Comparison of ENCODE assay signal across 8 cellular contexts in the genomic region with DNA sequence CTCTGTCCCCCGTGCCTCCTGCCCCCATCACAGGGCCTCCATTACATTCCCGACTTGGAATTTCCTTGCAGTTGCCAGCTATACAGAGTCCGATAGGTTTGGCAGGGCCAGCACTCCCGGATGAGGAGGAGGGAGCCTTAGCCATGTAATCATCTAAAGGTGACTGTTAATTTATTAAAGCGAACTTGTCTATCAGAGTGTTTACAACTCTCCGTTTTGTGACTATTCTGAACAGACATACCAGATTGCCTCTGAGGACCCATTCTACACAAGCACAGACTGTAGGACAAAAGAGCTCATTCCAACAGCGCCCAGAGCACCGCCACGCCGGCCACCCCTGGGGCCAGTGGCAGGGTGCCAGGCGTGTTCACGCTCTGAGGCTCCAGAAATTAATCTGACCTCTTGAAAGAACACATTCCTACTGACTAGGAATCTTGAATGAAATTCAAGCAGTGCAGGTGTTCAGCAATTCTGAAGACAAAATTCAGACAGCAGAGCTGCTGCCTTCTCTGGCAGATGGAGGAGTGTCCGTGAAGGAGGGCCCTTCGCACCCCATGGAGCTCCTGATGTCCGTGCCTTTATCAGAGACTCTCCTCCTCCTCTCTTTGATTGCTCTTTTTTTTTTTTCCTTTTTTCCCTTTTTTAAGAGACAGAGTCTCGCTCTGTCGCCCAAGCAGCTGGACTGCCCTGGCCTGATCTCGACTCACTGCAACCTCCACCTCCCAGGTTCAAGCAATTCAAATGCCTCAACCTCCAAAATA. TPM values are rescaled to one million over a fixed set of nuclear protein-coding genes. Genes with fewer than 3 reads are reported as not detected.
DNase-seq lines count a peak whose midpoint lies in the region; ATAC-seq, FAIRE-seq and TF ChIP-seq lines count a peak whose summit lies in the region.
"Had no signal": no experiment of that assay in that cellular context is flagged by ENCODE, and none has a peak within 500 bp of the region (broad histone marks: within the 10 kb centered on the region; RNA-seq: fewer than 3 reads in every experiment).

No MANE protein-coding gene starts in this region.

- H3K9me3 Mint-ChIP-seq in type B pancreatic cell = no peaks in the 10 kb centered on the region

- no peak for FAIRE-seq in bronchial epithelial cell (lab: Jason Lieb, UNC)
- no peak for FAIRE-seq in HepG2 (lab: Jason Lieb, UNC)

- BruUV-seq in HepG2 (replicated peaks; lab: Mats Ljungman, UMichigan) = no TSS peak

- CTCF ChIA-PET in HepG2 (lab: Yijun Ruan, JAX; ENCODE audit: low intra/inter-chr PET ratio, low total read pairs) = no interaction called here

- H3K27ac Mint-ChIP-seq in type B pancreatic cell (peak overlapping the region; percentile 32), T-helper 17 cell (no peak overlapping the region)

- H3K4me3 Mint-ChIP-seq in type B pancreatic cell (peak overlapping the region; percentile 52), T-helper 17 cell (no peak overlapping the region)

- H3K27me3 ChIP-seq in bronchial epithelial cell (ENCODE audit: control insufficient read depth, insufficient read depth, low read length) = no peaks in the 10 kb centered on the region
- no peaks in the 10 kb centered on the region; a peak in 1 of 5 replicates for H3K27me3 ChIP-seq in HepG2 (ENCODE audit: control insufficient read depth in 1 of 2, insufficient read depth in 2 of 2, low read length in 2 of 2)

- H3K4me2 ChIP-seq in HepG2 (ENCODE audit: low read depth, low read length) = no peak overlapping the region
- H3K4me2 ChIP-seq: KMS-11 had no signal

- no peak for TF ChIP-seq RAD21 in HepG2 (CRISPR knock-in tag; IDR thresholded peaks at IDR 0.05)

- no peak for TF ChIP-seq POLR2A in HepG2 (IDR thresholded peaks at IDR 0.05; ENCODE audit: insufficient read depth in 1 of 2, low read depth in 2 of 2, low read length in 2 of 2)

- ATAC-seq in HepG2 = 0 out of 3 replicates have a peak, but pooled peaks have one; percentile 35
- ATAC-seq in T-helper 17 cell = no peak
- no peak for ATAC-seq in HG02852 (IDR thresholded peaks at IDR 0.05; ENCODE audit: unreplicated experiment)

- DNase-seq in NCI-H146 treated with DMSO at 0.1 percent for 48 hours (lab: John Stamatoyannopoulos, UW; ENCODE audit: unreplicated experiment) (peak; percentile 45), bronchial epithelial cell (ENCODE audit: low read depth) (peak; percentile 39), HepG2 (ENCODE audit: low spot score) (no peak), type B pancreatic cell (ENCODE audit: extremely low spot score, unreplicated experiment) (no peak), T-helper 17 cell (no peak), OCI-M2 (lab: John Stamatoyannopoulos, UW; ENCODE audit: unreplicated experiment) (no peak)

- H3K36me3 Mint-ChIP-seq in type B pancreatic cell = no peaks in the 10 kb centered on the region
- no peaks in the 10 kb centered on the region for H3K36me3 Mint-ChIP-seq in T-helper 17 cell (ENCODE audit: low read depth)

- no peak overlapping the region for H3K27ac ChIP-seq in HepG2 (ENCODE audit: extremely low read length, insufficient read depth, low read length)
- H3K27ac ChIP-seq: KMS-11 had no signal

- H2AFZ ChIP-seq in HepG2 (ENCODE audit: low read length) = no peak overlapping the region

- 56% methylated on average over 18 of the region's 18 CpGs for WGBS in HepG2 (ENCODE audit: low lambda C conversion rate)

- in situ Hi-C loops in HepG2 (cut with HindIII; ENCODE audit: extremely low pct_ligation_motif_present, low pct_unique_long_range_greater_than_20kb) = no loop called here

- H3K4me1 Mint-ChIP-seq in type B pancreatic cell (ENCODE audit: unreplicated experiment) = peaks cover 10% of the 10 kb centered on the region
- H3K4me1 Mint-ChIP-seq in T-helper 17 cell = peaks cover 2% of the 10 kb centered on the region

- H3K9ac ChIP-seq in HepG2 (ENCODE audit: insufficient read depth, low read depth, low read length) = no peak overlapping the region
- H3K9ac ChIP-seq: KMS-11 had no signal

- no peaks in the 10 kb centered on the region for H3K79me2 ChIP-seq in HepG2 (ENCODE audit: insufficient read depth, low read length)

- H3K27me3 Mint-ChIP-seq in type B pancreatic cell (no peaks in the 10 kb centered on the region), T-helper 17 cell (peaks cover 9% of the 10 kb centered on the region)

- TF ChIP-seq EP300 in HepG2 (IDR thresholded peaks at IDR 0.05; ENCODE audit: low read depth in 2 of 2, low read length in 2 of 2) = no peak
- no peak for TF ChIP-seq EP300 in HepG2 (CRISPR knock-in tag; IDR thresholded peaks at IDR 0.05; ENCODE audit: borderline replicate concordance)

- no peak overlapping the region for H3K4me3 ChIP-seq in bronchial epithelial cell (ENCODE audit: low read depth, low read length)
- H3K4me3 ChIP-seq in HepG2 (replicated peaks in 1 of 3; ENCODE audit: insufficient read depth in 1 of 3, low read depth in 2 of 3, low read length in 3 of 3) = no peak overlapping the region

- peaks cover 7% of the 10 kb centered on the region; the same call in 1 of the 2 replicates for H3K4me1 ChIP-seq in HepG2 (ENCODE audit: insufficient read depth, low read length)

- H4K20me1 ChIP-seq in HepG2 (ENCODE audit: insufficient read depth, low read length) = no peaks in the 10 kb centered on the region

- H3K9me3 ChIP-seq in HepG2 (ENCODE audit: low read length) (no peaks in the 10 kb centered on the region), T-helper 17 cell (ENCODE audit: control insufficient read depth, low read length, poor library complexity, severe bottlenecking) (no peaks in the 10 kb centered on the region)

- intact Hi-C loops in HepG2 (cut with micrococcal nuclease; ENCODE audit: unreplicated experiment) = no loop called here

- no peak for TF ChIP-seq CTCF in bronchial epithelial cell (IDR thresholded peaks at IDR 0.05; ENCODE audit: insufficient read depth, low read length, severe bottlenecking)
- TF ChIP-seq CTCF in HepG2 (CRISPR knock-in tag; IDR thresholded peaks at IDR 0.05) = no peak
- TF ChIP-seq CTCF in type B pancreatic cell (conservative IDR thresholded peaks at IDR 0.05) = no peak

- H3K36me3 ChIP-seq in bronchial epithelial cell (ENCODE audit: control insufficient read depth, insufficient read depth, low read length) = no peaks in the 10 kb centered on the region
- no peaks in the 10 kb centered on the region for H3K36me3 ChIP-seq in HepG2 (replicated peaks in 1 of 2; ENCODE audit: control insufficient read depth in 1 of 2, insufficient read depth in 2 of 2, low read length in 2 of 2)

- POLR2A ChIA-PET in HepG2 (lab: Yijun Ruan, JAX) = no interaction called here

TF ChIP-seq in HepG2, 621 proteins besides CTCF, POLR2A, EP300 and RAD21 (continues in another document):
- TF ChIP-seq TP53 (CRISPR knock-in tag; conservative IDR thresholded peaks at IDR 0.05) = no peak
- no peak for TF ChIP-seq ZNF878 (CRISPR knock-in tag; IDR thresholded peaks at IDR 0.05)
- TF ChIP-seq, protein P1, sequence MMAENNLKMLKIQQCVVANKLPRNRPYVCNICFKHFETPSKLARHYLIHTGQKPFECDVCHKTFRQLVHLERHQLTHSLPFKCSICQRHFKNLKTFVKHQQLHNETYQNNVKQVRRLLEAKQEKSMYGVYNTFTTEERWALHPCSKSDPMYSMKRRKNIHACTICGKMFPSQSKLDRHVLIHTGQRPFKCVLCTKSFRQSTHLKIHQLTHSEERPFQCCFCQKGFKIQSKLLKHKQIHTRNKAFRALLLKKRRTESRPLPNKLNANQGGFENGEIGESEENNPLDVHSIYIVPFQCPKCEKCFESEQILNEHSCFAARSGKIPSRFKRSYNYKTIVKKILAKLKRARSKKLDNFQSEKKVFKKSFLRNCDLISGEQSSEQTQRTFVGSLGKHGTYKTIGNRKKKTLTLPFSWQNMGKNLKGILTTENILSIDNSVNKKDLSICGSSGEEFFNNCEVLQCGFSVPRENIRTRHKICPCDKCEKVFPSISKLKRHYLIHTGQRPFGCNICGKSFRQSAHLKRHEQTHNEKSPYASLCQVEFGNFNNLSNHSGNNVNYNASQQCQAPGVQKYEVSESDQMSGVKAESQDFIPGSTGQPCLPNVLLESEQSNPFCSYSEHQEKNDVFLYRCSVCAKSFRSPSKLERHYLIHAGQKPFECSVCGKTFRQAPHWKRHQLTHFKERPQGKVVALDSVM (CRISPR knock-in tag; IDR thresholded peaks at IDR 0.05) = no peak
- TF ChIP-seq ZNF577 (CRISPR knock-in tag; IDR thresholded peaks at IDR 0.05; ENCODE audit: borderline replicate concordance, low read depth) = no peak

RNA-seq across cellular contexts. Expression of gene RALBP1, which starts 58.1 kb away (rescaled TPM):
- total RNA-seq in bronchial epithelial cell (63.7 and 76.4 TPM in 2 replicates), HepG2 (2016; rRNA removed; fragmentation: Illumina TruSeq; extraction: Trizol) (33.1 and 39.9 TPM in 2 replicates), type B pancreatic cell (ENCODE audit: low replicate concordance) (44.5 and 69.6 TPM in 2 replicates), T-helper 17 cell (10 to 100 TPM; 24.1 to 25.3 TPM)
- total RNA-seq in HepG2 (2016; cell fraction: cytosol; rRNA removed; fragmentation: Illumina TruSeq; extraction: Trizol; ENCODE audit: low read depth) = 9.4 and 10.0 TPM in 2 replicates
- 30.2 and 34.3 TPM in 2 replicates for total RNA-seq in HepG2 (2016; cell fraction: insoluble cytoplasmic fraction; rRNA removed; fragmentation: Illumina TruSeq; extraction: Trizol)
- 30.2 and 31.0 TPM in 2 replicates for total RNA-seq in HepG2 (2016; cell fraction: membrane; rRNA removed; fragmentation: Illumina TruSeq; extraction: Trizol)
- 13.8 and 14.2 TPM in 2 replicates for total RNA-seq in HepG2 (2016; cell fraction: nucleus; rRNA removed; fragmentation: Illumina TruSeq; extraction: Trizol)
- polyA plus RNA-seq in HepG2 (2011; rRNA removed) = 23.6 and 24.5 TPM in 2 replicates
- 29.3 and 33.5 TPM in 2 replicates for polyA plus RNA-seq in HepG2 (2011; cell fraction: cytosol; rRNA removed)
- polyA plus RNA-seq in HepG2 (2011; cell fraction: nucleus; rRNA removed) = 13.3 and 15.1 TPM in 2 replicates
- polyA plus RNA-seq in HepG2 (2012) = 26.8 and 27.1 TPM in 2 replicates
- 7.0 and 8.2 TPM in 2 replicates for polyA plus RNA-seq in HepG2 (2016; cell fraction: cytosol; fragmentation: Illumina TruSeq; extraction: Trizol; ENCODE audit: low read depth)
- 32.1 and 36.3 TPM in 2 replicates for polyA plus RNA-seq in HepG2 (2016; cell fraction: insoluble cytoplasmic fraction; fragmentation: Illumina TruSeq; extraction: Trizol; ENCODE audit: low read depth)
- polyA plus RNA-seq in HepG2 (2016; cell fraction: membrane; fragmentation: Illumina TruSeq; extraction: Trizol; ENCODE audit: low read depth) = 22.0 and 22.5 TPM in 2 replicates
- polyA plus RNA-seq in HepG2 (2016; cell fraction: nucleus; fragmentation: Illumina TruSeq; extraction: Trizol; ENCODE audit: insufficient read depth, low read depth) = 18.9 and 19.8 TPM in 2 replicates
- polyA minus RNA-seq in HepG2 (2011; rRNA and poly(A)+ RNA removed; ENCODE audit: low replicate concordance) = 27.4 and 36.7 TPM in 2 replicates
- 18.6 and 19.0 TPM in 2 replicates for polyA minus RNA-seq in HepG2 (2011; cell fraction: cytosol; rRNA and poly(A)+ RNA removed)
- 17.0 and 17.4 TPM in 2 replicates for polyA minus RNA-seq in HepG2 (2011; cell fraction: nucleus; rRNA and poly(A)+ RNA removed)

Comparison
In these comparisons a context has a peak if more than half of its experiments do, and no peak if none do; other contexts are left out.
1. DNase-seq: peak in NCI-H146 treated with DMSO at 0.1 percent for 48 hours (single experiment) and bronchial epithelial cell (single experiment); none in HepG2 (single experiment), type B pancreatic cell (single experiment), T-helper 17 cell (0 of 3) and OCI-M2 (single experiment).